In genomic region chr15:67784856-67785430, GRCh38 we compare ENCODE assay signal across 12 cellular contexts.
DNase-seq lines count a peak whose midpoint lies in the region; ATAC-seq and TF ChIP-seq lines count a peak whose summit lies in the region.
"Had no signal": no experiment of that assay in that cellular context is flagged by ENCODE, and none has a peak within 500 bp of the region (broad histone marks: within the 10 kb centered on the region; RNA-seq: fewer than 3 reads in every experiment).

No MANE protein-coding gene starts in this region.

- H3K4me3 ChIP-seq in foreskin fibroblast (ENCODE audit: low read depth in 1 of 2, low read length in 2 of 2): no peak overlapping the region
- H3K4me3 ChIP-seq: adrenal gland, suprapubic skin had no signal

- DNase-seq in memory B cell (ENCODE audit: low spot score in 2 of 2): peak in 1 of 2 donors; percentile 27
- DNase-seq in foreskin fibroblast: no peak
- DNase-seq in NOMO-1 treated with dmso at 0.1 percent for 144 hours (lab: John Stamatoyannopoulos, UW; ENCODE audit: unreplicated experiment): no peak
- DNase-seq in stimulated activated CD4-positive, alpha-beta T cell treated with anti-CD3 and anti-CD28 coated beads, Interleukin-2, amount 100 ng/mL, for 24 hours: no peak
- DNase-seq: adrenal gland, right cardiac atrium had no signal

- H3K4me3 Mint-ChIP-seq in memory B cell: peak overlapping the region; percentile 28
- H3K4me3 Mint-ChIP-seq: dendritic cell treated with granulocyte-macrophage colony-stimulating factor and Interleukin-4, amounts not matched to agents 40 ng/mL and 50 ng/mL, for 4 days had no signal

- peak overlapping the region; percentile 88 for H3K27ac Mint-ChIP-seq in memory B cell
- H3K27ac Mint-ChIP-seq: dendritic cell treated with granulocyte-macrophage colony-stimulating factor and Interleukin-4, amounts not matched to agents 40 ng/mL and 50 ng/mL, for 4 days had no signal

- TF ChIP-seq CTCF in foreskin fibroblast (IDR thresholded peaks at IDR 0.05; ENCODE audit: low read depth, low read length): no peak

- H3K36me3 Mint-ChIP-seq in memory B cell: peaks cover 13% of the 10 kb centered on the region

- ATAC-seq in GM18873 (IDR thresholded peaks at IDR 0.05; ENCODE audit: low FRiP score, unreplicated experiment) (peak; percentile 1), GM21723 (IDR thresholded peaks at IDR 0.05; ENCODE audit: unreplicated experiment) (peak; percentile 16), HG03439 (IDR thresholded peaks at IDR 0.05; ENCODE audit: unreplicated experiment) (peak; percentile 19), memory B cell (ENCODE audit: low read depth) (peak; percentile 5), GM18868 (IDR thresholded peaks at IDR 0.05; ENCODE audit: unreplicated experiment) (no peak)
- ATAC-seq: right cardiac atrium had no signal

- H3K27me3 Mint-ChIP-seq in memory B cell: no peaks in the 10 kb centered on the region
- H3K27me3 Mint-ChIP-seq: dendritic cell treated with granulocyte-macrophage colony-stimulating factor and Interleukin-4, amounts not matched to agents 40 ng/mL and 50 ng/mL, for 4 days had no signal

- H3K4me1 Mint-ChIP-seq in memory B cell: peaks cover 25% of the 10 kb centered on the region

- no peaks in the 10 kb centered on the region for H3K9me3 Mint-ChIP-seq in memory B cell
- H3K9me3 Mint-ChIP-seq: dendritic cell treated with granulocyte-macrophage colony-stimulating factor and Interleukin-4, amounts not matched to agents 40 ng/mL and 50 ng/mL, for 4 days had no signal
